ENCODE assay signal across 26 cellular contexts in genomic region chr10:108037061-108037460, GRCh38.
"Had no signal": no experiment of that assay in that cellular context is flagged by ENCODE, and none has a peak within 500 bp of the region (broad histone marks: within the 10 kb centered on the region; RNA-seq: fewer than 3 reads in every experiment).

No MANE protein-coding gene starts in this region.

- ATAC-seq: activated CD8-positive, alpha-beta T cell treated with anti-CD3 and anti-CD28 coated beads for 36 hours; activated T-cell treated with anti-CD3 and anti-CD28 coated beads, Interleukin-2, amount 50 U/mL, for 4 hours; activated T-helper 17 cell treated with anti-CD3 and anti-CD28 coated beads, Interleukin-2, amount 50 U/mL, for 72 hours; esophagus mucosa; WTC11 had no signal

- H3K36me3 Mint-ChIP-seq: activated naive CD8-positive, alpha-beta T cell had no signal

- H3K27me3 ChIP-seq: brain microvascular endothelial cell, colonic mucosa, dorsolateral prefrontal cortex had no signal

- H3K9me3 ChIP-seq: colonic mucosa had no signal

- H3K4me3 Mint-ChIP-seq: activated CD8-positive, alpha-beta T cell treated with anti-CD3 and anti-CD28 coated beads for 36 hours; activated naive CD8-positive, alpha-beta T cell; activated T-cell treated with anti-CD3 and anti-CD28 coated beads, Interleukin-2, amount 50 U/mL, for 4 hours; activated T-helper 17 cell treated with anti-CD3 and anti-CD28 coated beads, Interleukin-2, amount 50 U/mL, for 72 hours; endodermal cell; WTC11 had no signal

- H3K27ac Mint-ChIP-seq: activated CD8-positive, alpha-beta T cell treated with anti-CD3 and anti-CD28 coated beads for 36 hours; activated naive CD8-positive, alpha-beta T cell; activated T-helper 17 cell treated with anti-CD3 and anti-CD28 coated beads, Interleukin-2, amount 50 U/mL, for 72 hours; endodermal cell; WTC11 had no signal

- H3K4me3 ChIP-seq: colonic mucosa, dorsolateral prefrontal cortex had no signal

- H3K36me3 ChIP-seq: brain microvascular endothelial cell, colonic mucosa had no signal

- DNase-seq: activated CD4-positive, alpha-beta T cell treated with anti-CD3 and anti-CD28 coated beads for 1 hour; activated CD4-positive, alpha-beta T cell treated with anti-CD3 and anti-CD28 coated beads for 48 hours; activated CD4-positive, alpha-beta T cell treated with anti-CD3 and anti-CD28 coated beads, Interleukin-2, amount 50 U/mL, for 1 hour; activated CD4-positive, alpha-beta T cell treated with anti-CD3 and anti-CD28 coated beads, Interleukin-2, amount 50 U/mL, for 48 hours; activated CD8-positive, alpha-beta memory T cell treated with anti-CD3 and anti-CD28 coated beads for 24 hours; activated CD8-positive, alpha-beta T cell treated with anti-CD3 and anti-CD28 coated beads for 36 hours; activated effector memory CD4-positive, alpha-beta T cell treated with Interleukin-2 at 50 U/mL for 16 hours; activated gamma-delta T cell treated with Interleukin-2 at 50 U/mL for 16 hours; activated naive CD4-positive, alpha-beta T cell treated with anti-CD3 and anti-CD28 coated beads, Interleukin-2, amount 50 U/mL, for 16 hours; activated naive CD4-positive, alpha-beta T cell treated with Interleukin-2 at 50 U/mL for 16 hours; activated T-cell treated with anti-CD3 and anti-CD28 coated beads, Interleukin-2, amount 50 U/mL, for 4 hours; amniotic stem cell; anterior cingulate cortex; brain microvascular endothelial cell; caudate nucleus; colonic mucosa; dorsolateral prefrontal cortex; effector memory CD4-positive, alpha-beta T cell; endodermal cell; foreskin fibroblast; head of caudate nucleus; T-helper 2 cell had no signal

- H3K27me3 Mint-ChIP-seq: activated CD8-positive, alpha-beta T cell treated with anti-CD3 and anti-CD28 coated beads for 36 hours; activated naive CD8-positive, alpha-beta T cell; activated T-helper 17 cell treated with anti-CD3 and anti-CD28 coated beads, Interleukin-2, amount 50 U/mL, for 72 hours had no signal

- H3K4me1 ChIP-seq: colonic mucosa had no signal

- H3K27ac ChIP-seq: brain microvascular endothelial cell, colonic mucosa, dorsolateral prefrontal cortex had no signal

- H3K4me1 Mint-ChIP-seq: activated T-helper 17 cell treated with anti-CD3 and anti-CD28 coated beads, Interleukin-2, amount 50 U/mL, for 72 hours had no signal
